Comparison of ENCODE assay signal across 13 cellular contexts in the genomic region with DNA sequence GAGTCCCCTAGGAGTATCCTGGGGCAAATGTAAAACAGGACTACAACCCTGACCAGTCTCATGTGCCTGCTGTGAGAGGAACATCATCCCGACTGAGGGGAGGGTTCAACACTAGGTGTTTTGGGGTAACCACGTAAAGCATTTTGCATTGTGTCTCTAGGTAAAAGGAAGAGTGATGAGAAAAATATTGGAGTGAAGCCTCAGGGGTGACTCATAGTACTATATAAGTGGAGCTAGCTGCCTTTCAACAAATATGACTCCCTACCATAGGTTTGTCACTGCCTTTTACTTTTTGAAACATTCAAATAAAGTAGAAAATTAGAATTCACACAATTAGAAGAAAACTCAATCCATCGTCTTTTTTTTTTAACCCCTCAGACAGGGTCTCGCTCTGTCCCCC. TPM values are rescaled to one million over a fixed set of nuclear protein-coding genes. Genes with fewer than 3 reads are reported as not detected.
DNase-seq lines count a peak whose midpoint lies in the region; ATAC-seq and TF ChIP-seq lines count a peak whose summit lies in the region.
"Had no signal": no experiment of that assay in that cellular context is flagged by ENCODE, and none has a peak within 500 bp of the region (broad histone marks: within the 10 kb centered on the region; RNA-seq: fewer than 3 reads in every experiment).

No MANE protein-coding gene starts in this region.

- H3K4me3 ChIP-seq in SK-N-SH (ENCODE audit: low read depth in 2 of 2, low read length in 1 of 2) (no peak overlapping the region), gastroesophageal sphincter (no peak overlapping the region), tibial artery (no peak overlapping the region)
- H3K4me3 ChIP-seq: right lobe of liver had no signal

- no peak for TF ChIP-seq CTCF in SK-N-SH (IDR thresholded peaks at IDR 0.05)
- TF ChIP-seq CTCF in gastroesophageal sphincter (IDR thresholded peaks at IDR 0.05): no peak
- TF ChIP-seq CTCF in tibial artery (IDR thresholded peaks at IDR 0.05): no peak
- TF ChIP-seq CTCF in GM13976 (IDR thresholded peaks at IDR 0.05; ENCODE audit: borderline replicate concordance, control extremely low read depth, extremely low read depth, insufficient read depth, missing control alignments): no peak

- no peaks in the 10 kb centered on the region for H3K9me2 ChIP-seq in SK-N-SH

- H3K4me1 Mint-ChIP-seq in activated CD4-positive, alpha-beta T cell treated with anti-CD3 and anti-CD28 coated beads, Interleukin-2, amount 10 ng/mL, durations not matched to agents 24 days and 14 days: peaks cover 44% of the 10 kb centered on the region

- no peak for DNase-seq in activated CD4-positive, alpha-beta T cell treated with anti-CD3 and anti-CD28 coated beads, Interleukin-2, amount 10 ng/mL, durations not matched to agents 24 days and 14 days
- DNase-seq in activated CD4-positive, alpha-beta T cell treated with anti-CD3 and anti-CD28 coated beads, Interleukin-2, amount 50 U/mL, for 4 hours: no peak
- DNase-seq in SK-N-SH (no peak), tibial artery (no peak), GM13976 (ENCODE audit: low spot score) (no peak), NCI-H748 treated with DMSO at 0.1 percent for 48 hours (lab: John Stamatoyannopoulos, UW) (no peak)
- DNase-seq: ACHN; activated CD4-positive, CD25-positive, alpha-beta regulatory T cell treated with anti-CD3 and anti-CD28 coated beads, Interleukin-2, amount 50 U/mL, for 72 hours; effector memory CD4-positive, alpha-beta T cell; right lobe of liver had no signal

- peaks cover 4% of the 10 kb centered on the region for H3K27me3 Mint-ChIP-seq in activated CD4-positive, alpha-beta T cell treated with anti-CD3 and anti-CD28 coated beads, Interleukin-2, amount 10 ng/mL, durations not matched to agents 24 days and 14 days

- POLR2A ChIA-PET in SK-N-SH (lab: Yijun Ruan, JAX): no interaction called here

- H3F3A ChIP-seq in SK-N-SH (replicated peaks; ENCODE audit: insufficient read depth): peaks cover 29% of the 10 kb centered on the region

- H3K4me1 ChIP-seq in SK-N-SH (ENCODE audit: control insufficient read depth in 1 of 2, insufficient read depth in 2 of 2, low read depth in 1 of 2, low read length in 1 of 2) (peaks cover 15 to 18% of the 10 kb centered on the region in 2 experiments; a peak in 3 of 4 replicates), gastroesophageal sphincter (peaks cover 0 to 55% (median 18%) of the 10 kb centered on the region in 3 donors), tibial artery (peaks cover 0 to 46% (median 30%) of the 10 kb centered on the region in 4 donors)

- peaks cover 1% of the 10 kb centered on the region for H3K36me3 Mint-ChIP-seq in activated CD4-positive, alpha-beta T cell treated with anti-CD3 and anti-CD28 coated beads, Interleukin-2, amount 10 ng/mL, durations not matched to agents 24 days and 14 days (ENCODE audit: low read depth)

- H3K9me3 ChIP-seq in SK-N-SH: no peaks in the 10 kb centered on the region
- no peaks in the 10 kb centered on the region for H3K9me3 ChIP-seq in gastroesophageal sphincter
- H3K9me3 ChIP-seq in tibial artery: no peaks in the 10 kb centered on the region
- H3K9me3 ChIP-seq: right lobe of liver had no signal

- TF ChIP-seq RAD21 in SK-N-SH (IDR thresholded peaks at IDR 0.05; ENCODE audit: low read length): no peak

- H3K4me3 Mint-ChIP-seq in activated CD4-positive, alpha-beta T cell treated with anti-CD3 and anti-CD28 coated beads, Interleukin-2, amount 10 ng/mL, durations not matched to agents 24 days and 14 days: no peak overlapping the region
- H3K4me3 Mint-ChIP-seq: activated T-helper 1 cell treated with anti-CD3 and anti-CD28 coated beads, Interleukin-12 subunit alpha, Interleukin-12 subunit beta, Interleukin-2, Interleukin-4 antibody, amounts not matched to agents 30 ng/mL and 10 ng/mL and 1 ng/mL, durations not matched to agents 14 hours and 24 hours and 36 hours had no signal

- ATAC-seq in gastroesophageal sphincter: no peak
- no peak for ATAC-seq in GM18907 (IDR thresholded peaks at IDR 0.05; ENCODE audit: unreplicated experiment)
- ATAC-seq: right lobe of liver had no signal

- no peaks in the 10 kb centered on the region for H3K9me3 Mint-ChIP-seq in activated CD4-positive, alpha-beta T cell treated with anti-CD3 and anti-CD28 coated beads, Interleukin-2, amount 10 ng/mL, durations not matched to agents 24 days and 14 days
- H3K9me3 Mint-ChIP-seq: activated T-helper 1 cell treated with anti-CD3 and anti-CD28 coated beads, Interleukin-12 subunit alpha, Interleukin-12 subunit beta, Interleukin-2, Interleukin-4 antibody, amounts not matched to agents 30 ng/mL and 10 ng/mL and 1 ng/mL, durations not matched to agents 14 hours and 24 hours and 36 hours had no signal

- peak overlapping the region; percentile 66 for H3K27ac Mint-ChIP-seq in activated CD4-positive, alpha-beta T cell treated with anti-CD3 and anti-CD28 coated beads, Interleukin-2, amount 10 ng/mL, durations not matched to agents 24 days and 14 days
- H3K27ac Mint-ChIP-seq: activated T-helper 1 cell treated with anti-CD3 and anti-CD28 coated beads, Interleukin-12 subunit alpha, Interleukin-12 subunit beta, Interleukin-2, Interleukin-4 antibody, amounts not matched to agents 30 ng/mL and 10 ng/mL and 1 ng/mL, durations not matched to agents 14 hours and 24 hours and 36 hours had no signal

- H2AFZ ChIP-seq in SK-N-SH (ENCODE audit: low read depth): no peak overlapping the region

- CTCF ChIA-PET in SK-N-SH (lab: Yijun Ruan, JAX): interaction anchor here (2.1 to 37.3 kb wide), 3 partner anchors 9 to 63 kb away, joined by 5 to 753 read pairs (median 472); no protein-coding TSS in a partner anchor

- no peak for TF ChIP-seq POLR2A in gastroesophageal sphincter (IDR thresholded peaks at IDR 0.05)

- WGBS in SK-N-SH (ENCODE audit: low lambda C conversion rate): 53% methylated on average over 4 of the region's 4 CpGs
- WGBS in gastroesophageal sphincter (ENCODE audit: low coverage in 1 of 2), 2 donors: 63 to 84% methylated on average over 3 to 4 of the region's 4 CpGs

- H3K9ac ChIP-seq in SK-N-SH: no peak overlapping the region

- peaks cover 14% of the 10 kb centered on the region for H4K20me1 ChIP-seq in SK-N-SH (ENCODE audit: insufficient read depth)

- intact Hi-C loops in activated CD4-positive, alpha-beta T cell treated with anti-CD3 and anti-CD28 coated beads, Interleukin-2, amount 10 ng/mL, durations not matched to agents 24 days and 14 days (cut with micrococcal nuclease): loop anchor here (5.0 kb wide), 1 partner anchor 105 kb away; a partner anchor contains a TSS
- intact Hi-C loops in tibial artery (cut with DNase I; ENCODE audit: low total_unique reads): loop anchor here (10.0 kb wide), 1 partner anchor 92 kb away; a partner anchor contains a TSS

- H3K27ac ChIP-seq in SK-N-SH (ENCODE audit: low read depth in 2 of 2, low read length in 1 of 2) (no peak overlapping the region), gastroesophageal sphincter (peak overlapping the region in 3 of 4 donors; percentile 62 to 90 (median 71)), tibial artery (peak overlapping the region; percentile 69 to 88)
- H3K27ac ChIP-seq: right lobe of liver had no signal

- TF ChIP-seq EP300 in SK-N-SH (IDR thresholded peaks at IDR 0.05; ENCODE audit: borderline replicate concordance in 1 of 2, low read depth in 1 of 2, low read length in 1 of 2) (no peak), gastroesophageal sphincter (IDR thresholded peaks at IDR 0.05) (no peak)

- peak overlapping the region; percentile 42; the same call in 1 of the 2 replicates for H3K4me2 ChIP-seq in SK-N-SH

- H3K36me3 ChIP-seq in SK-N-SH (replicated peaks in 1 of 2; ENCODE audit: control insufficient read depth in 1 of 2, insufficient read depth in 2 of 2, low read length in 1 of 2): peaks cover 0 to 6% of the 10 kb centered on the region in 2 experiments
- no peaks in the 10 kb centered on the region for H3K36me3 ChIP-seq in gastroesophageal sphincter
- H3K36me3 ChIP-seq in tibial artery: peaks cover 0 to under 1% (median 0%) of the 10 kb centered on the region in 3 donors
- H3K36me3 ChIP-seq: right lobe of liver had no signal

- in situ Hi-C loops in GM13976 (cut with MboI; ENCODE audit: low sequenced_read_pairs, unreplicated experiment): loop anchor here (25.0 kb wide), 1 partner anchor 210 kb away; no protein-coding TSS in a partner anchor

- H3K27me3 ChIP-seq in SK-N-SH (ENCODE audit: insufficient read depth) (no peaks in the 10 kb centered on the region), gastroesophageal sphincter (no peaks in the 10 kb centered on the region), tibial artery (no peaks in the 10 kb centered on the region)
- H3K27me3 ChIP-seq: right lobe of liver had no signal

- H3K79me2 ChIP-seq in SK-N-SH (ENCODE audit: insufficient read depth): peaks cover 14% of the 10 kb centered on the region; the same call in 1 of the 2 replicates

TF ChIP-seq in SK-N-SH, 30 proteins besides CTCF, POLR2A, EP300 and RAD21:
- TF ChIP-seq FOSL2 (IDR thresholded peaks at IDR 0.05; ENCODE audit: borderline replicate concordance, low read depth) (peak; percentile 60; the same call in 1 of the 2 replicates), FOXJ3 (CRISPR knock-in tag; IDR thresholded peaks at IDR 0.05) (no peak)

RNA-seq across cellular contexts. Expression of a gene that starts 2.6 kb away (rescaled TPM):
- total RNA-seq in activated CD4-positive, alpha-beta T cell treated with anti-CD3 and anti-CD28 coated beads, Interleukin-2, amount 10 ng/mL, durations not matched to agents 24 days and 14 days: 20.2 and 22.1 TPM in 2 replicates
- 41.4 and 52.2 TPM in 2 replicates for polyA plus RNA-seq in SK-N-SH (2012; rRNA removed)
- polyA plus RNA-seq in SK-N-SH (2012; cell fraction: cytosol; rRNA removed): 29.0 and 35.7 TPM in 2 replicates
- 103 and 119 TPM in 2 replicates for polyA plus RNA-seq in SK-N-SH (2012; cell fraction: nucleus; rRNA removed)
- total RNA-seq in gastroesophageal sphincter: 100 to 1,000 TPM in 3 of 4 donors, 10 to 100 TPM in 1; 82.3 to 207 (median 155) TPM

RNA-seq across cellular contexts. Expression of a gene that starts 34.0 kb away (rescaled TPM):
- total RNA-seq in activated CD4-positive, alpha-beta T cell treated with anti-CD3 and anti-CD28 coated beads, Interleukin-2, amount 10 ng/mL, durations not matched to agents 24 days and 14 days: 0.57 and 0.72 TPM in 2 replicates
- polyA plus RNA-seq in SK-N-SH (2012; rRNA removed): 159 and 200 TPM in 2 replicates
- polyA plus RNA-seq in SK-N-SH (2012; cell fraction: cytosol; rRNA removed): 163 and 191 TPM in 2 replicates
- polyA plus RNA-seq in SK-N-SH (2012; cell fraction: nucleus; rRNA removed): 211 and 277 TPM in 2 replicates
- 10 to 100 TPM in 1 of 4 donors, 1 to 10 TPM in 3; 1.1 to 43.3 (median 8.3) TPM for total RNA-seq in gastroesophageal sphincter

Comparison
In these comparisons a context has a peak if more than half of its experiments do, and no peak if none do; other contexts are left out.
1. H3K27ac ChIP-seq: peak in gastroesophageal sphincter (3 of 4) and tibial artery (2 of 2); none in SK-N-SH (0 of 2).